In the genomic region with DNA sequence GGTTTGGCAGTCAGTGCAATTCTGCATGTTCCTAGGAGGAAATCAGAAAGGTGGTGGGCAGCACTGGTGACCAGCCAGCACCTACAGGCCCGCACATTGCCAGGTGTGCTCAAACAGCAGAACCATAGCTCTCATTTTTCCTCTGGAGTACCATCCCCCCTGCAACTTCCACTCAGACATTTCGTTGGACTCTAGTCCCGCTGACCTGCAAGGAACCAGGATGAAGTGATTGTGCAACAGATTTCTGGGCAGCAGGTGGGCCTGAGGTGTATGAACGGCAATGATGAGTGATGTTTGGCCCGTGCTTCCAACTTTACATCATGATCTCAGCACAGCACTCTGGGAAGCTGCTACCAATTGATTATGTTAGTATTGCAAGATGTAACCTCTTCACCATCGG, we compare ENCODE assay signal across 25 cellular contexts.
"Had no signal": no experiment of that assay in that cellular context is flagged by ENCODE, and none has a peak within 500 bp of the region (broad histone marks: within the 10 kb centered on the region; RNA-seq: fewer than 3 reads in every experiment).

No MANE protein-coding gene starts in this region.

- H3K4me3 ChIP-seq: left lung, lower lobe of right lung, neural progenitor cell, ovary, right atrium auricular region, right lobe of liver, spleen, suprapubic skin, thoracic aorta, tibial artery, upper lobe of right lung, uterus had no signal

- ATAC-seq: left colon; left lung; lower lobe of right lung; naive thymus-derived CD8-positive, alpha-beta T cell; stimulated activated effector memory CD8-positive, alpha-beta T cell treated with anti-CD3 and anti-CD28 coated beads, Interleukin-12 subunit alpha, Interleukin-12 subunit beta, amount 100 ng/mL, for 72 hours; upper lobe of right lung had no signal

- H3K9ac ChIP-seq: neural progenitor cell had no signal

- H3K27me3 ChIP-seq: left lung, neural progenitor cell, neutrophil, ovary, right atrium auricular region, right lobe of liver, suprapubic skin, tibial artery, upper lobe of right lung, uterus had no signal

- H3K9me3 ChIP-seq: left lung, lower lobe of right lung, neutrophil, ovary, right atrium auricular region, right lobe of liver, spleen, suprapubic skin, thoracic aorta, tibial artery, upper lobe of right lung, uterus had no signal

- H3K4me1 ChIP-seq: left lung, right atrium auricular region, right lobe of liver, spleen, suprapubic skin, uterus had no signal

- H3K36me3 ChIP-seq: left lung, lower lobe of right lung, neural progenitor cell, neutrophil, ovary, right atrium auricular region, right lobe of liver, spleen, suprapubic skin, thoracic aorta, tibial artery, upper lobe of right lung, uterus had no signal

- H2AFZ ChIP-seq: neural progenitor cell had no signal

- H3K27ac ChIP-seq: left lung, lower lobe of right lung, neural progenitor cell, neutrophil, ovary, right atrium auricular region, right lobe of liver, spleen, suprapubic skin, thoracic aorta, tibial artery, upper lobe of right lung, uterus had no signal

- H3K4me2 ChIP-seq: neural progenitor cell had no signal

- DNase-seq: hypothalamus; immature natural killer cell; kidney; left colon; left lung; lower lobe of right lung; mammary epithelial cell; mesenchymal stem cell; naive thymus-derived CD8-positive, alpha-beta T cell; occipital lobe; ovary; right lobe of liver; spleen; stimulated activated CD4-positive, alpha-beta T cell treated with anti-CD3 and anti-CD28 coated beads, Interleukin-4, amount 100 ng/mL, for 24 hours; stimulated activated naive CD4-positive, alpha-beta T cell; tibial artery; trophoblast cell; upper lobe of right lung; uterus had no signal
